In genomic region chr6:132867055-132867454, GRCh38 we compare ENCODE assay signal across 14 cellular contexts.
"Had no signal": no experiment of that assay in that cellular context is flagged by ENCODE, and none has a peak within 500 bp of the region (broad histone marks: within the 10 kb centered on the region; RNA-seq: fewer than 3 reads in every experiment).

No MANE protein-coding gene starts in this region.

- H3K4me1 ChIP-seq: breast epithelium, psoas muscle, transverse colon, vagina had no signal

- H3K4me3 ChIP-seq: breast epithelium, dorsolateral prefrontal cortex, psoas muscle, transverse colon, vagina had no signal

- H3K27me3 ChIP-seq: breast epithelium, dorsolateral prefrontal cortex, transverse colon, vagina had no signal

- ATAC-seq: psoas muscle; stimulated activated effector memory CD8-positive, alpha-beta T cell treated with anti-CD3 and anti-CD28 coated beads, Interleukin-12 subunit alpha, Interleukin-12 subunit beta, amount 100 ng/mL, for 72 hours had no signal

- H3K36me3 ChIP-seq: breast epithelium, transverse colon, vagina had no signal

- H3K27ac ChIP-seq: breast epithelium, dorsolateral prefrontal cortex, psoas muscle, transverse colon, vagina had no signal

- H3K9me3 ChIP-seq: breast epithelium, psoas muscle, transverse colon, vagina had no signal

- DNase-seq: activated CD4-positive, alpha-beta T cell treated with anti-CD3 and anti-CD28 coated beads, Interleukin-2, amount 50 U/mL, for 1 hour; activated naive CD4-positive, alpha-beta T cell; activated naive CD8-positive, alpha-beta T cell treated with anti-CD3 and anti-CD28 coated beads, Interleukin-2, amount 10 ng/mL, durations not matched to agents 7 days and 5 days; activated T-cell treated with anti-CD3 and anti-CD28 coated beads for 4 hours; aorta; dorsolateral prefrontal cortex; endodermal cell; hypothalamus; psoas muscle; substantia nigra; transverse colon had no signal
